Comparison of ENCODE assay signal across 10 cellular contexts in the genomic region with DNA sequence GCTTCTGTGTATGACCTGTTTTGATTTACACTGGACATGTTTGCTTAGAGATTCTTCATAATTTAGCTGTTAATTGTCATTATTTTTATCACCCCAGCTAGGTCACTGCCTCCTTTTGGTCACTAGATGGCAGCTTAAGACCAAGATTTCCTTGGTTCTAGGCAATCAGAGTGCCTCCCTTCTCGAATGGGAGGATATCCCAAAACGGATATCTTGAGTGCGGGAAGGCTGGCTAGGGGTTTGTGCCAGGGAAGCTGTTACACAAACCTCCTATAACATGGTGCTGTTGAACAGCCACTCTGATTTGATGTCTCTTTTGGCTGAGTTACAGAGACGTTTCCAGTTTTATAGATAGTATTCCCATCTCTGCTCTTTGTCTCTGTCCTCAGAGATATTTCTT.
DNase-seq lines count a peak whose midpoint lies in the region; ATAC-seq and TF ChIP-seq lines count a peak whose summit lies in the region.
"Had no signal": no experiment of that assay in that cellular context is flagged by ENCODE, and none has a peak within 500 bp of the region (broad histone marks: within the 10 kb centered on the region; RNA-seq: fewer than 3 reads in every experiment).

No MANE protein-coding gene starts in this region.

- H2AFZ ChIP-seq in IMR-90 (replicated peaks; ENCODE audit: low read length, poor library complexity) = no peak overlapping the region
- H2AFZ ChIP-seq in neural progenitor cell (replicated peaks) = peak overlapping the region; percentile 81

- WGBS in IMR-90 (ENCODE audit: extremely low coverage in 2 of 2, insufficient read length in 1 of 2), 2 experiments = no CpG with 5 or more reads among the region's 4 CpGs

- no peak overlapping the region for H4K91ac ChIP-seq in IMR-90 (ENCODE audit: insufficient read depth, low read depth, low read length)

- H3K4ac ChIP-seq in IMR-90 (ENCODE audit: low read depth, low read length) = no peak overlapping the region

- peak; percentile 68 for TF ChIP-seq CTCF in IMR-90 (conservative IDR thresholded peaks at IDR 0.05; ENCODE audit: low read depth, low read length)
- peak; percentile 95 for TF ChIP-seq CTCF in neural progenitor cell (IDR thresholded peaks at IDR 0.05)

- dilution Hi-C loops in IMR-90 (cut with HindIII; ENCODE audit: low sequenced_read_pairs, unreplicated experiment) = no loop called here

- H3K23ac ChIP-seq in IMR-90 (ENCODE audit: low read depth, low read length) = no peak overlapping the region

- no peak overlapping the region for H3K27ac Mint-ChIP-seq in neural progenitor cell

- no peak overlapping the region for H3K4me2 ChIP-seq in IMR-90 (ENCODE audit: low read depth, low read length)
- no peak overlapping the region for H3K4me2 ChIP-seq in neural progenitor cell

- CTCF ChIA-PET in IMR-90 (lab: Yijun Ruan, JAX) = interaction anchor here (1.4 to 2.4 kb wide), 3 partner anchors 9 to 14 kb away, joined by 5 to 8 read pairs (median 7); no protein-coding TSS in a partner anchor

- no peak overlapping the region for H2BK5ac ChIP-seq in IMR-90 (ENCODE audit: low read depth, low read length, poor library complexity, severe bottlenecking)

- no peaks in the 10 kb centered on the region for H3K27me3 Mint-ChIP-seq in neural progenitor cell (ENCODE audit: insufficient read depth, low read depth)

- no peak overlapping the region for H3K14ac ChIP-seq in IMR-90 (replicated peaks; ENCODE audit: low read depth, low read length)

- no peaks in the 10 kb centered on the region for H3K36me3 Mint-ChIP-seq in neural progenitor cell

- H3K9me3 ChIP-seq in IMR-90 (ENCODE audit: control insufficient read depth, insufficient read depth, low read length) (no peaks in the 10 kb centered on the region), neural progenitor cell (ENCODE audit: low read depth) (no peaks in the 10 kb centered on the region)
- H3K9me3 ChIP-seq: neutrophil had no signal

- no peak for TF ChIP-seq POLR2A in IMR-90 (IDR thresholded peaks at IDR 0.05; ENCODE audit: low read depth, low read length)

- H2BK15ac ChIP-seq in IMR-90 (ENCODE audit: low read depth, low read length) = no peak overlapping the region

- H2AK9ac ChIP-seq in IMR-90 (replicated peaks; ENCODE audit: low read depth, low read length, poor library complexity) = no peak overlapping the region

- in situ Hi-C loops in IMR-90 (cut with MboI; ENCODE audit: low sequenced_read_pairs) = no loop called here

- no peaks in the 10 kb centered on the region for H3K79me1 ChIP-seq in IMR-90 (ENCODE audit: low read depth in 1 of 2, low read length in 2 of 2)

- peaks cover 4% of the 10 kb centered on the region for H3K9me3 Mint-ChIP-seq in neural progenitor cell

- intact Hi-C loops in IMR-90 (cut with micrococcal nuclease) = loop anchor here (1.0 to 5.0 kb wide), 3 partner anchors 47 to 1997 kb away; no protein-coding TSS in a partner anchor

- H3K4me3 ChIP-seq in IMR-90 (ENCODE audit: insufficient read depth, low read depth, low read length) (no peak overlapping the region), neural progenitor cell (no peak overlapping the region)
- H3K4me3 ChIP-seq: SK-N-MC had no signal

- no peaks in the 10 kb centered on the region for H3K27me3 ChIP-seq in IMR-90 (ENCODE audit: control insufficient read depth, insufficient read depth, low read length)
- no peaks in the 10 kb centered on the region for H3K27me3 ChIP-seq in neural progenitor cell
- H3K27me3 ChIP-seq: neutrophil had no signal

- no peaks in the 10 kb centered on the region for H3K36me3 ChIP-seq in IMR-90 (ENCODE audit: control insufficient read depth, insufficient read depth, low read length)
- no peaks in the 10 kb centered on the region for H3K36me3 ChIP-seq in neural progenitor cell
- H3K36me3 ChIP-seq: neutrophil had no signal

- H3K4me1 ChIP-seq in IMR-90 (ENCODE audit: control insufficient read depth, insufficient read depth, low read length) = no peaks in the 10 kb centered on the region
- no peaks in the 10 kb centered on the region for H3K4me1 ChIP-seq in neural progenitor cell

- H2BK20ac ChIP-seq in IMR-90 (ENCODE audit: low read depth, low read length) = no peak overlapping the region

- H4K20me1 ChIP-seq in IMR-90 (ENCODE audit: insufficient read depth, low read length) = no peaks in the 10 kb centered on the region
- no peaks in the 10 kb centered on the region for H4K20me1 ChIP-seq in neural progenitor cell (ENCODE audit: low read depth)

- peak; percentile 67 for TF ChIP-seq RAD21 in IMR-90 (IDR thresholded peaks at IDR 0.05; ENCODE audit: low read length)

- H3K9ac ChIP-seq in IMR-90 (ENCODE audit: low read depth, low read length) (no peak overlapping the region), neural progenitor cell (no peak overlapping the region)

- peak; percentile 87 for ATAC-seq in GM21825 (IDR thresholded peaks at IDR 0.05; ENCODE audit: unreplicated experiment)
- peak; percentile 75 for ATAC-seq in IMR-90 (ENCODE audit: low read depth)
- peak; percentile 55 for ATAC-seq in esophagus mucosa

- H4K8ac ChIP-seq in IMR-90 (ENCODE audit: low read depth in 2 of 2, low read length in 2 of 2) = no peak overlapping the region

- no peak overlapping the region for H2AK5ac ChIP-seq in IMR-90 (ENCODE audit: low read depth, low read length)

- no peak overlapping the region for H2BK120ac ChIP-seq in IMR-90 (ENCODE audit: low read depth, low read length)

- BruUV-seq in IMR-90 (replicated peaks; lab: Mats Ljungman, UMichigan) = no TSS peak

- no peaks in the 10 kb centered on the region for H3K4me1 Mint-ChIP-seq in neural progenitor cell

- POLR2A ChIA-PET in IMR-90 (lab: Charles Lee; ENCODE audit: unreplicated experiment) = no interaction called here

- DNase-seq in AG08395 (ENCODE audit: low spot score) (peak; percentile 49), GM03348 (ENCODE audit: low spot score) (peak; percentile 58), IMR-90 (peak; percentile 26), RPMI8226 (peak; percentile 27), neural progenitor cell (ENCODE audit: low spot score) (peak; percentile 77)
- no peak for DNase-seq in activated CD4-positive, CD25-positive, alpha-beta regulatory T cell (lab: John Stamatoyannopoulos, UW)

- H3F3A ChIP-seq in neural progenitor cell (ENCODE audit: low read depth) = no peaks in the 10 kb centered on the region

- H4K5ac ChIP-seq in IMR-90 (ENCODE audit: low read depth, low read length) = no peak overlapping the region

- no peak overlapping the region for H3K18ac ChIP-seq in IMR-90 (ENCODE audit: low read depth, low read length)

- no peaks in the 10 kb centered on the region for H3K79me2 ChIP-seq in neural progenitor cell (ENCODE audit: low read depth)

- no peaks in the 10 kb centered on the region for H3K9me1 ChIP-seq in IMR-90 (ENCODE audit: insufficient read depth, low read length)

- H3K56ac ChIP-seq in IMR-90 (ENCODE audit: extremely low read depth, insufficient read depth, low read length) = no peak overlapping the region

- no peak overlapping the region for H3K27ac ChIP-seq in IMR-90 (ENCODE audit: insufficient read depth, low read length)
- no peak overlapping the region for H3K27ac ChIP-seq in neural progenitor cell
- H3K27ac ChIP-seq: neutrophil, SK-N-MC had no signal

- no peak overlapping the region for H3K4me3 Mint-ChIP-seq in neural progenitor cell

TF ChIP-seq in IMR-90, 13 proteins besides CTCF, POLR2A, EP300 and RAD21:
- TF ChIP-seq CHD1 (IDR thresholded peaks at IDR 0.05; ENCODE audit: low read depth, low read length) (no peak), SMC3 (IDR thresholded peaks at IDR 0.05; ENCODE audit: low read depth, low read length) (peak; percentile 45; the same call in 1 of the 2 replicates), MAFK (IDR thresholded peaks at IDR 0.05; ENCODE audit: low read depth, low read length) (no peak), ELK1 (IDR thresholded peaks at IDR 0.05; ENCODE audit: borderline replicate concordance, low read depth, low read length) (no peak), FOS (IDR thresholded peaks at IDR 0.05; ENCODE audit: low read depth, low read length) (no peak), USF2 (IDR thresholded peaks at IDR 0.05; ENCODE audit: low read depth, low read length) (no peak)

Comparison
In these comparisons a context has a peak if more than half of its experiments do, and no peak if none do; other contexts are left out.
1. DNase-seq: peak in AG08395 (single experiment), GM03348 (single experiment), IMR-90 (single experiment), RPMI8226 (single experiment) and neural progenitor cell (single experiment); none in activated CD4-positive, CD25-positive, alpha-beta regulatory T cell (0 of 4).
2. Peak in every context shown above with its lines, with median percentiles within 50 percentile points of each other: ATAC-seq.